ENCODE assay signal across 8 cellular contexts in the genomic region with DNA sequence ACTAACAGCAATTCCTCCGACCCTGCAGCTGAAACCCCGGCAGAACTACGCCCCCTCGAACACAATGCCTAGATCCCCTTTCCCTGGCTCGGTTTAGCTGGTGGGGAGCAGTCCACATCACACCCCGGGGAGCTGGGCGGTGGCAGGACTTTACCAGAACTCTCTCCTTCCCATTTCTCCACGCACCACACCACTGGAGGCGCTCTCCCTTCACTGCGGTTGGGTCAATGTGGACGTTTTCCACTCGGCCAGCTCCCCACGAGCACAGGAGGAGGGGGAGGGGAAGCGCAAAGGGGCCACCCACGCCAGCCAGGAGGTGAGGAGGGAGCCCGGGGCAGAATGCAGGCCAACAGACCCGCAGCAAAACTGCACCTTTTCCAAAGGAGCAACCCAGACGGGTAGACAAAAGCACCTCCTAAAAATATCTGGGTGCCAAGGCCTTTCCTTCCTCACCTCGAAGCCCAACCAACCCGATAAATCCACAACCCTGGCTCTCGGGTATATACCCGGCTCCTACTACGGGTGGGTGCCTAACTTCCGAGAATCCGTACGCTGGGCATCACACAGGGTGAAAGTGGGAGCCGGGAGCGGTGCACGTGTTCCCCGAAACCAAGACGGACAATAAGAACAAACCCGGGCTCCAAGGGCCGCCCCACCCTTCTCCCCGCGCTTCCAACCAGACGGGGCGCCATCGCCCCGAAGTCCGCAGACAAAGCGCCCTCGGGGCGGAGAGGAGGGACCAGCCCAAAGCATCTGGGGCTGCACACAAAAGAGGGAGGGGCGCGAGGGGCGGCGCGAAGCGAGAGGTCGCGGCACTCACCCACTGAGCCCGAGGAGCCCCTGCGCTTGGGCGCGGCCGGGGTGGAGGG. TPM values are rescaled to one million over a fixed set of nuclear protein-coding genes. Genes with fewer than 3 reads are reported as not detected.
A peak's percentile ranks its signal among the peaks of the same experiment; 100 is the strongest.
DNase-seq lines count a peak whose midpoint lies in the region; ATAC-seq and TF ChIP-seq lines count a peak whose summit lies in the region.

No MANE protein-coding gene starts in this region.

- DNase-seq in NAMALWA (ENCODE audit: low spot score) (peak; percentile 90), head of caudate nucleus (peak; percentile 80 to 97 (median 92)), omental fat pad (ENCODE audit: low spot score) (peak; percentile 74), type B pancreatic cell (ENCODE audit: extremely low spot score, unreplicated experiment) (peak; percentile 85)
- peak; percentile 75 for DNase-seq in activated naive CD8-positive, alpha-beta T cell treated with anti-CD3 and anti-CD28 coated beads, Interleukin-2, amount 10 ng/mL, durations not matched to agents 7 days and 5 days

- peaks cover 7% of the 10 kb centered on the region for H3K36me3 Mint-ChIP-seq in activated naive CD8-positive, alpha-beta T cell treated with anti-CD3 and anti-CD28 coated beads, Interleukin-2, amount 10 ng/mL, durations not matched to agents 7 days and 5 days
- H3K36me3 Mint-ChIP-seq in type B pancreatic cell: no peaks in the 10 kb centered on the region

- H3K4me1 Mint-ChIP-seq in activated naive CD8-positive, alpha-beta T cell treated with anti-CD3 and anti-CD28 coated beads, Interleukin-2, amount 10 ng/mL, durations not matched to agents 7 days and 5 days: peaks cover 40% of the 10 kb centered on the region
- H3K4me1 Mint-ChIP-seq in type B pancreatic cell (ENCODE audit: unreplicated experiment): peaks cover 38% of the 10 kb centered on the region

- ATAC-seq in GM19463 (IDR thresholded peaks at IDR 0.05; ENCODE audit: unreplicated experiment) (peak; percentile 11), SK-N-SH treated with all-trans-retinoic acid at 6 μM for 48 hours (peak; percentile 27), omental fat pad (ENCODE audit: low FRiP score) (peak; percentile 43)
- peak; percentile 2 for ATAC-seq in activated naive CD8-positive, alpha-beta T cell treated with anti-CD3 and anti-CD28 coated beads, Interleukin-2, amount 10 ng/mL, durations not matched to agents 7 days and 5 days (ENCODE audit: low read depth)

- H3K27ac ChIP-seq in C4-2B: peak overlapping the region; percentile 95

- H3K27ac Mint-ChIP-seq in activated naive CD8-positive, alpha-beta T cell treated with anti-CD3 and anti-CD28 coated beads, Interleukin-2, amount 10 ng/mL, durations not matched to agents 7 days and 5 days: peak overlapping the region; percentile 92
- peak overlapping the region; percentile 98 for H3K27ac Mint-ChIP-seq in type B pancreatic cell

- no peaks in the 10 kb centered on the region for H3K9me3 Mint-ChIP-seq in activated naive CD8-positive, alpha-beta T cell treated with anti-CD3 and anti-CD28 coated beads, Interleukin-2, amount 10 ng/mL, durations not matched to agents 7 days and 5 days
- no peaks in the 10 kb centered on the region for H3K9me3 Mint-ChIP-seq in type B pancreatic cell

- peak overlapping the region; percentile 91 for H3K4me3 Mint-ChIP-seq in activated naive CD8-positive, alpha-beta T cell treated with anti-CD3 and anti-CD28 coated beads, Interleukin-2, amount 10 ng/mL, durations not matched to agents 7 days and 5 days
- H3K4me3 Mint-ChIP-seq in type B pancreatic cell: peak overlapping the region; percentile 98

- TF ChIP-seq CTCF in C4-2B (conservative IDR thresholded peaks at IDR 0.05) (peak; percentile 78), omental fat pad (IDR thresholded peaks at IDR 0.05) (peak in 1 of 3 donors; percentile 52), type B pancreatic cell (conservative IDR thresholded peaks at IDR 0.05) (peak; percentile 71)

- H3K27me3 Mint-ChIP-seq in activated naive CD8-positive, alpha-beta T cell treated with anti-CD3 and anti-CD28 coated beads, Interleukin-2, amount 10 ng/mL, durations not matched to agents 7 days and 5 days: no peaks in the 10 kb centered on the region
- H3K27me3 Mint-ChIP-seq in type B pancreatic cell: no peaks in the 10 kb centered on the region

- POLR2A ChIA-PET in activated naive CD8-positive, alpha-beta T cell treated with anti-CD3 and anti-CD28 coated beads, Interleukin-2, amount 10 ng/mL, durations not matched to agents 7 days and 5 days (lab: Charles Lee): interaction anchor here (0.7 to 2.7 kb wide), 15 partner anchors 8 to 490 kb away, joined by 3 to 25 read pairs (median 4); partner anchors contain the start of genes CLHC1 and RPS27A

- intact Hi-C loops in head of caudate nucleus (cut with DNase I): loop anchor here (5.0 kb wide), 1 partner anchor 73 kb away; no protein-coding TSS in a partner anchor

TF ChIP-seq in SK-N-SH treated with all-trans-retinoic acid at 6 μM for 48 hours, 23 proteins besides CTCF, POLR2A, EP300 and RAD21:
- TF ChIP-seq TSHZ2 (CRISPR knock-in tag; IDR thresholded peaks at IDR 0.05) (peak; percentile 56; the same call in 1 of the 2 replicates), ISL1 (CRISPR knock-in tag; IDR thresholded peaks at IDR 0.05) (no peak), TCF4 (CRISPR knock-in tag; IDR thresholded peaks at IDR 0.05; ENCODE audit: borderline replicate concordance) (peak; percentile 2; the same call in 1 of the 2 replicates)
- TF ChIP-seq, protein P1, sequence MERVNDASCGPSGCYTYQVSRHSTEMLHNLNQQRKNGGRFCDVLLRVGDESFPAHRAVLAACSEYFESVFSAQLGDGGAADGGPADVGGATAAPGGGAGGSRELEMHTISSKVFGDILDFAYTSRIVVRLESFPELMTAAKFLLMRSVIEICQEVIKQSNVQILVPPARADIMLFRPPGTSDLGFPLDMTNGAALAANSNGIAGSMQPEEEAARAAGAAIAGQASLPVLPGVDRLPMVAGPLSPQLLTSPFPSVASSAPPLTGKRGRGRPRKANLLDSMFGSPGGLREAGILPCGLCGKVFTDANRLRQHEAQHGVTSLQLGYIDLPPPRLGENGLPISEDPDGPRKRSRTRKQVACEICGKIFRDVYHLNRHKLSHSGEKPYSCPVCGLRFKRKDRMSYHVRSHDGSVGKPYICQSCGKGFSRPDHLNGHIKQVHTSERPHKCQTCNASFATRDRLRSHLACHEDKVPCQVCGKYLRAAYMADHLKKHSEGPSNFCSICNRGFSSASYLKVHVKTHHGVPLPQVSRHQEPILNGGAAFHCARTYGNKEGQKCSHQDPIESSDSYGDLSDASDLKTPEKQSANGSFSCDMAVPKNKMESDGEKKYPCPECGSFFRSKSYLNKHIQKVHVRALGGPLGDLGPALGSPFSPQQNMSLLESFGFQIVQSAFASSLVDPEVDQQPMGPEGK (CRISPR knock-in tag; IDR thresholded peaks at IDR 0.05; ENCODE audit: borderline replicate concordance): no peak

RNA-seq across cellular contexts. Expression of gene RTN4, which starts 1.1 kb away (rescaled TPM):
- total RNA-seq in activated naive CD8-positive, alpha-beta T cell treated with anti-CD3 and anti-CD28 coated beads, Interleukin-2, amount 10 ng/mL, durations not matched to agents 7 days and 5 days: 10 to 100 TPM; 82.2 to 88.2 TPM
- total RNA-seq in omental fat pad: 100 to 1,000 TPM; 308 to 566 (median 400) TPM
- total RNA-seq in type B pancreatic cell (ENCODE audit: low replicate concordance): 187 and 222 TPM in 2 replicates

Comparison
In these comparisons a context has a peak if more than half of its experiments do, and no peak if none do; other contexts are left out.
1. Peak in every context shown above with its lines: DNase-seq, ATAC-seq and H3K27ac ChIP-seq.